8 cellular contexts compared by ENCODE assay signal in the genomic region with DNA sequence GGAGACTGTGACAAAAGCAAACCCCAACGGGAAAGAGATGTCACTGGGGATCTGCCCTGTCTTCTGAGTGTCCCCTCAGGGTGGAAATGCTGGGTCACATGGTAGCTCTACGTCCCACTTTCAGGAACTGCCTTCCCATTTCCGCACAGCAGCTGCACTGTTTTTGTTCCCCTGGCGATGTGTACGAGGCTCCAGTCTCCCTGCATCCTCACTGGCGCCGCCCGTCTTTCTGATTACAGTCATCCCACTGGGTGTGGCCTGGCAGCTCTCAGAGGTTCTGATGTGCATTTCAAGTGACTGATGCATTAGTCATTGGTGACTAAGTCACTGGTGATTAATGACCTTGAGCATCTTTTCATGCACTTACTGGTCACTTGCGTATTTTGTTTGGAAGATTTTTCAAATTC. TPM values are rescaled to one million over a fixed set of nuclear protein-coding genes. Genes with fewer than 3 reads are reported as not detected.
DNase-seq lines count a peak whose midpoint lies in the region; ATAC-seq and TF ChIP-seq lines count a peak whose summit lies in the region.
"Had no signal": no experiment of that assay in that cellular context is flagged by ENCODE, and none has a peak within 500 bp of the region (broad histone marks: within the 10 kb centered on the region; RNA-seq: fewer than 3 reads in every experiment).

No MANE protein-coding gene starts in this region.

- DNase-seq in HFF-Myc (ENCODE audit: extremely low read depth, low read depth) (peak; percentile 99), dermis blood vessel endothelial cell (peak; percentile 99), memory B cell (ENCODE audit: low spot score in 2 of 2) (no peak), NCI-H446 treated with DMSO at 0.1 percent for 48 hours (lab: John Stamatoyannopoulos, UW) (no peak)
- peak; percentile 47 for DNase-seq in T-helper 2 cell treated with Interferon-gamma antibody and Interleukin-4, amounts not matched to agents 5 μg/mL and 100 μg/mL, for 36 hours (ENCODE audit: low spot score)
- DNase-seq in stimulated activated naive CD8-positive, alpha-beta T cell treated with anti-CD3 and anti-CD28 coated beads, Interleukin-15, amount 100 ng/mL, for 72 hours, result peak in 1 of 2 donors; percentile 56

- ATAC-seq in memory B cell (ENCODE audit: low read depth) (no peak), GM21737 (IDR thresholded peaks at IDR 0.05; ENCODE audit: unreplicated experiment) (no peak)
- ATAC-seq in stimulated activated naive CD8-positive, alpha-beta T cell treated with anti-CD3 and anti-CD28 coated beads, Interleukin-15, amount 100 ng/mL, for 72 hours, result peak; percentile 76

- no peaks in the 10 kb centered on the region for H3K9me3 Mint-ChIP-seq in T-helper 2 cell treated with Interferon-gamma antibody and Interleukin-4, amounts not matched to agents 5 μg/mL and 100 μg/mL, for 36 hours
- H3K9me3 Mint-ChIP-seq in memory B cell, result no peaks in the 10 kb centered on the region
- H3K9me3 Mint-ChIP-seq in stimulated activated naive CD8-positive, alpha-beta T cell treated with anti-CD3 and anti-CD28 coated beads, Interleukin-15, amount 100 ng/mL, for 72 hours, result no peaks in the 10 kb centered on the region

- TF ChIP-seq CTCF in HFF-Myc (IDR thresholded peaks at IDR 0.05; ENCODE audit: low read depth, low read length, missing control alignments), result no peak

- peak overlapping the region; percentile 12 for H3K4me3 Mint-ChIP-seq in T-helper 2 cell treated with Interferon-gamma antibody and Interleukin-4, amounts not matched to agents 5 μg/mL and 100 μg/mL, for 36 hours
- no peak overlapping the region for H3K4me3 Mint-ChIP-seq in memory B cell
- H3K4me3 Mint-ChIP-seq in stimulated activated naive CD8-positive, alpha-beta T cell treated with anti-CD3 and anti-CD28 coated beads, Interleukin-15, amount 100 ng/mL, for 72 hours, result no peak overlapping the region

- peaks cover 55% of the 10 kb centered on the region for H3K36me3 Mint-ChIP-seq in T-helper 2 cell treated with Interferon-gamma antibody and Interleukin-4, amounts not matched to agents 5 μg/mL and 100 μg/mL, for 36 hours (ENCODE audit: low read depth)
- H3K36me3 Mint-ChIP-seq in memory B cell, result peaks cover 31% of the 10 kb centered on the region

- no peaks in the 10 kb centered on the region for H3K27me3 Mint-ChIP-seq in T-helper 2 cell treated with Interferon-gamma antibody and Interleukin-4, amounts not matched to agents 5 μg/mL and 100 μg/mL, for 36 hours (ENCODE audit: low read depth)
- H3K27me3 Mint-ChIP-seq in memory B cell, result no peaks in the 10 kb centered on the region
- H3K27me3 Mint-ChIP-seq in stimulated activated naive CD8-positive, alpha-beta T cell treated with anti-CD3 and anti-CD28 coated beads, Interleukin-15, amount 100 ng/mL, for 72 hours, result no peaks in the 10 kb centered on the region

- H3K4me1 Mint-ChIP-seq in T-helper 2 cell treated with Interferon-gamma antibody and Interleukin-4, amounts not matched to agents 5 μg/mL and 100 μg/mL, for 36 hours (ENCODE audit: low read depth), result peaks cover 23% of the 10 kb centered on the region
- H3K4me1 Mint-ChIP-seq in memory B cell, result peaks cover 7% of the 10 kb centered on the region
- H3K4me1 Mint-ChIP-seq in stimulated activated naive CD8-positive, alpha-beta T cell treated with anti-CD3 and anti-CD28 coated beads, Interleukin-15, amount 100 ng/mL, for 72 hours, result peaks cover 44% of the 10 kb centered on the region

- H3K27ac Mint-ChIP-seq in T-helper 2 cell treated with Interferon-gamma antibody and Interleukin-4, amounts not matched to agents 5 μg/mL and 100 μg/mL, for 36 hours, result peak overlapping the region; percentile 73
- peak overlapping the region; percentile 7 for H3K27ac Mint-ChIP-seq in memory B cell
- H3K27ac Mint-ChIP-seq in stimulated activated naive CD8-positive, alpha-beta T cell treated with anti-CD3 and anti-CD28 coated beads, Interleukin-15, amount 100 ng/mL, for 72 hours, result peak overlapping the region in 1 of 2 donors; percentile 61

- H3K4me3 ChIP-seq in HFF-Myc (replicated peaks; ENCODE audit: low read depth, low read length), result peak overlapping the region; percentile 16

RNA-seq across cellular contexts. Expression of gene PCID2, which starts 21.2 kb away (rescaled TPM):
- total RNA-seq in dermis blood vessel endothelial cell, result 64.5 and 74.5 TPM in 2 replicates

RNA-seq across cellular contexts. Expression of gene CUL4A, which starts 22.1 kb away (rescaled TPM):
- total RNA-seq in dermis blood vessel endothelial cell, result 148 and 193 TPM in 2 replicates

RNA-seq across cellular contexts. Expression of gene PROZ, which starts 28.8 kb away (rescaled TPM):
- total RNA-seq in dermis blood vessel endothelial cell, result 0.17 TPM in 1 of 2 replicates, not detected in the other
- total RNA-seq: subcutaneous adipose tissue had no signal

Comparison
In these comparisons a context has a peak if more than half of its experiments do, and no peak if none do; other contexts are left out.
1. DNase-seq: peak in HFF-Myc (single experiment), T-helper 2 cell treated with Interferon-gamma antibody and Interleukin-4, amounts not matched to agents 5 μg/mL and 100 μg/mL, for 36 hours (single experiment) and dermis blood vessel endothelial cell (single experiment); none in memory B cell (0 of 2) and NCI-H446 treated with DMSO at 0.1 percent for 48 hours (single experiment).